ENCODE assay signal across 8 cellular contexts in genomic region chr1:77313491-77313890, GRCh38. TPM values are rescaled to one million over a fixed set of nuclear protein-coding genes. Genes with fewer than 3 reads are reported as not detected.
A peak's percentile ranks its signal among the peaks of the same experiment; 100 is the strongest.
DNase-seq lines count a peak whose midpoint lies in the region; TF ChIP-seq lines count a peak whose summit lies in the region.

No MANE protein-coding gene starts in this region.

- DNase-seq in activated CD4-positive, alpha-beta memory T cell treated with anti-CD3 and anti-CD28 coated beads for 36 hours: peak; percentile 42
- DNase-seq in activated CD4-positive, alpha-beta memory T cell treated with anti-CD3 and anti-CD28 coated beads, Interleukin-2, amount 10 ng/mL, durations not matched to agents 7 days and 5 days: no peak
- DNase-seq in activated T-cell treated with anti-CD3 and anti-CD28 coated beads for 4 hours (peak; percentile 2), iPS-NIHi7 (ENCODE audit: extremely low spot score) (peak; percentile 65), medulla oblongata (ENCODE audit: extremely low spot score) (no peak), NCI-H1436 (lab: John Stamatoyannopoulos, UW) (no peak), inferior parietal cortex (ENCODE audit: extremely low spot score) (no peak)

- TF ChIP-seq RAD21 in Ishikawa (IDR thresholded peaks at IDR 0.05; ENCODE audit: low read depth): peak; percentile 38

- POLR2A ChIA-PET in activated CD4-positive, alpha-beta memory T cell treated with anti-CD3 and anti-CD28 coated beads for 36 hours (lab: Charles Lee): interaction anchor here (0.6 kb wide), 1 partner anchor 169 kb away, joined by 4 read pairs; no protein-coding TSS in a partner anchor
- POLR2A ChIA-PET in activated CD4-positive, alpha-beta memory T cell treated with anti-CD3 and anti-CD28 coated beads, Interleukin-2, amount 10 ng/mL, durations not matched to agents 7 days and 5 days (lab: Charles Lee): no interaction called here

- H3K27ac Mint-ChIP-seq in activated CD4-positive, alpha-beta memory T cell treated with anti-CD3 and anti-CD28 coated beads for 36 hours: no peak overlapping the region
- H3K27ac Mint-ChIP-seq in activated CD4-positive, alpha-beta memory T cell treated with anti-CD3 and anti-CD28 coated beads, Interleukin-2, amount 10 ng/mL, durations not matched to agents 7 days and 5 days: no peak overlapping the region

- intact Hi-C loops in activated CD4-positive, alpha-beta memory T cell treated with anti-CD3 and anti-CD28 coated beads for 36 hours (cut with micrococcal nuclease): loop anchor here (2.0 kb wide), 1 partner anchor 165 kb away; no protein-coding TSS in a partner anchor

- H3K4me3 Mint-ChIP-seq in activated CD4-positive, alpha-beta memory T cell treated with anti-CD3 and anti-CD28 coated beads for 36 hours: no peak overlapping the region
- no peak overlapping the region for H3K4me3 Mint-ChIP-seq in activated CD4-positive, alpha-beta memory T cell treated with anti-CD3 and anti-CD28 coated beads, Interleukin-2, amount 10 ng/mL, durations not matched to agents 7 days and 5 days

- H3K9me3 Mint-ChIP-seq in activated CD4-positive, alpha-beta memory T cell treated with anti-CD3 and anti-CD28 coated beads for 36 hours: no peaks in the 10 kb centered on the region
- no peaks in the 10 kb centered on the region for H3K9me3 Mint-ChIP-seq in activated CD4-positive, alpha-beta memory T cell treated with anti-CD3 and anti-CD28 coated beads, Interleukin-2, amount 10 ng/mL, durations not matched to agents 7 days and 5 days

- no peak for TF ChIP-seq EP300 in Ishikawa (IDR thresholded peaks at IDR 0.05; ENCODE audit: borderline replicate concordance)

- no peaks in the 10 kb centered on the region for H3K36me3 Mint-ChIP-seq in activated CD4-positive, alpha-beta memory T cell treated with anti-CD3 and anti-CD28 coated beads for 36 hours
- no peaks in the 10 kb centered on the region for H3K36me3 Mint-ChIP-seq in activated CD4-positive, alpha-beta memory T cell treated with anti-CD3 and anti-CD28 coated beads, Interleukin-2, amount 10 ng/mL, durations not matched to agents 7 days and 5 days (ENCODE audit: low read depth)

- H3K27me3 Mint-ChIP-seq in activated CD4-positive, alpha-beta memory T cell treated with anti-CD3 and anti-CD28 coated beads for 36 hours: no peaks in the 10 kb centered on the region
- no peaks in the 10 kb centered on the region for H3K27me3 Mint-ChIP-seq in activated CD4-positive, alpha-beta memory T cell treated with anti-CD3 and anti-CD28 coated beads, Interleukin-2, amount 10 ng/mL, durations not matched to agents 7 days and 5 days

- CTCF ChIA-PET in activated CD4-positive, alpha-beta memory T cell treated with anti-CD3 and anti-CD28 coated beads for 36 hours (lab: Charles Lee): interaction anchor here (1.1 kb wide), 1 partner anchor 167 kb away, joined by 4 read pairs; no protein-coding TSS in a partner anchor
- CTCF ChIA-PET in activated CD4-positive, alpha-beta memory T cell treated with anti-CD3 and anti-CD28 coated beads, Interleukin-2, amount 10 ng/mL, durations not matched to agents 7 days and 5 days (lab: Charles Lee): no interaction called here

- peaks cover 23% of the 10 kb centered on the region for H3K4me1 Mint-ChIP-seq in activated CD4-positive, alpha-beta memory T cell treated with anti-CD3 and anti-CD28 coated beads for 36 hours (ENCODE audit: low read depth)
- H3K4me1 Mint-ChIP-seq in activated CD4-positive, alpha-beta memory T cell treated with anti-CD3 and anti-CD28 coated beads, Interleukin-2, amount 10 ng/mL, durations not matched to agents 7 days and 5 days: peaks cover 5% of the 10 kb centered on the region

TF ChIP-seq in Ishikawa, 13 proteins besides CTCF, POLR2A, EP300 and RAD21:
- TF ChIP-seq EGR1 (IDR thresholded peaks at IDR 0.05) (no peak), MAX (IDR thresholded peaks at IDR 0.05) (no peak), TEAD4 (IDR thresholded peaks at IDR 0.05) (no peak), YY1 (IDR thresholded peaks at IDR 0.05; ENCODE audit: low read depth) (no peak), USF1 (IDR thresholded peaks at IDR 0.05) (no peak), REST (IDR thresholded peaks at IDR 0.05; ENCODE audit: low read depth) (no peak), TAF1 (IDR thresholded peaks at IDR 0.05; ENCODE audit: low read depth) (no peak), CREB1 (IDR thresholded peaks at IDR 0.05; ENCODE audit: low read depth) (no peak), CEBPB (IDR thresholded peaks at IDR 0.05) (no peak)

RNA-seq across cellular contexts. Expression of gene AK5, which starts 31.7 kb away (rescaled TPM):
- 1 to 10 TPM; 1.6 to 2.2 TPM for total RNA-seq in activated CD4-positive, alpha-beta memory T cell treated with anti-CD3 and anti-CD28 coated beads for 36 hours
- under 1 TPM; 0.65 to 0.86 TPM for total RNA-seq in activated CD4-positive, alpha-beta memory T cell treated with anti-CD3 and anti-CD28 coated beads, Interleukin-2, amount 10 ng/mL, durations not matched to agents 7 days and 5 days

Comparison
In these comparisons a context has a peak if more than half of its experiments do, and no peak if none do; other contexts are left out.
1. DNase-seq: peak in activated CD4-positive, alpha-beta memory T cell treated with anti-CD3 and anti-CD28 coated beads for 36 hours (single experiment), activated T-cell treated with anti-CD3 and anti-CD28 coated beads for 4 hours (single experiment) and iPS-NIHi7 (single experiment); none in activated CD4-positive, alpha-beta memory T cell treated with anti-CD3 and anti-CD28 coated beads, Interleukin-2, amount 10 ng/mL, durations not matched to agents 7 days and 5 days (single experiment), medulla oblongata (single experiment), NCI-H1436 (single experiment) and inferior parietal cortex (single experiment).